In genomic region chr11:123407996-123408597, GRCh38 we compare ENCODE assay signal across 7 cellular contexts.
"Had no signal": no experiment of that assay in that cellular context is flagged by ENCODE, and none has a peak within 500 bp of the region (broad histone marks: within the 10 kb centered on the region; RNA-seq: fewer than 3 reads in every experiment).

No MANE protein-coding gene starts in this region.

- H3K4me3 ChIP-seq: body of pancreas, left lung, psoas muscle, sigmoid colon had no signal

- H3K27ac ChIP-seq: body of pancreas, dorsolateral prefrontal cortex, foreskin keratinocyte, left lung, psoas muscle, sigmoid colon had no signal

- H3K36me3 ChIP-seq: heart left ventricle, left lung, sigmoid colon had no signal

- H3K27me3 ChIP-seq: body of pancreas, heart left ventricle had no signal

- DNase-seq: sigmoid colon had no signal

- H3K4me1 ChIP-seq: body of pancreas, foreskin keratinocyte, psoas muscle, sigmoid colon had no signal

- H3K9me3 ChIP-seq: body of pancreas, heart left ventricle, left lung, psoas muscle, sigmoid colon had no signal
